In the genomic region with DNA sequence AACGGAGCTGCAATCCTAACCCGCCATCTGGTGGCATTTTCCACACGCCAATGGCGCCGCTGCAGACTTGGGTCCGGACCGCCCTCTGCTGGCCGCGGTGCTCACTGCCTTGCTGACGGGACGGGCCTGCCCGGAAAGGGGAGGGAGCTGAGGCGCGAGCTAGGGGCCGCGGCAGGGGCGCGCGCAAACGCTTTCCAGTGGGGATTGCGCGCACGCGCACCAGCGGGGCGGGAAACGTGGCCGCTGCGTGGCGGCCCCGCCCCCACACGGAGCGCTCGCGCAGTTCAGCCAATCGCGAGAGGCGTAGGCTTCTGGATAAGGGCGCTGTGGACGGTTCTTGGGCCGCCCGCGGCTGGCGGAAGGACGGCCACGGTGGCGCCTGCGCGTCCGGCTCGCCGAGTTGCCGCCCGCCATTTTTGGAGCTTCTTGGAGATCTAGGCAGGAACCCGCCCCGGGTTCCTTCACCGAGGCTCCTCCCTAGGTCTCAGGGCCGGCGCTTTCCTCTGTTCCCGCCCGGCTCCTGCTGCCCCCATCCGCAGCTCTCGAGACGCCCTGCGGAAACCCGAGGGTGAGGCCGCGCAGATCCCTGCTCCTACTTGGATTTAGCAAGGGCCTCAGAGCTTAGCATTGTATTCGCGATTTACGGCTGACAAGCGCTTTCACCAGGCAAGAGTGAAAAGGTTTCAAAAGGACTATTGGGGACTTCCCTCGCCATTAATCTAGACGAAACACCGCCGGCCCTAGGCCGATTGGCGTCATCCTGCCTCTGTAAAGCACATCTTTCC, we compare ENCODE assay signal across 8 cellular contexts. TPM values are rescaled to one million over a fixed set of nuclear protein-coding genes. Genes with fewer than 3 reads are reported as not detected.
A peak's percentile ranks its signal among the peaks of the same experiment; 100 is the strongest.
DNase-seq lines count a peak whose midpoint lies in the region; TF ChIP-seq lines count a peak whose summit lies in the region.

A gene (minus strand): TSS at position 52 of the 785 bp plus-strand sequence. CDS start 121,480 bp downstream, outside the sequence.

- TF ChIP-seq CTCF in MM.1S (IDR thresholded peaks at IDR 0.05; ENCODE audit: low read length) (peak; percentile 88), foreskin fibroblast (IDR thresholded peaks at IDR 0.05; ENCODE audit: low read depth, low read length) (peak; percentile 90), neural progenitor cell (IDR thresholded peaks at IDR 0.05) (peak; percentile 93)

- H3K9ac ChIP-seq in MM.1S (ENCODE audit: low read length) (peak within 1 kb of the TSS; percentile 92), neural progenitor cell (peak within 1 kb of the TSS; percentile 81)

- peak; percentile 92 for DNase-seq in GF-D8 (lab: John Stamatoyannopoulos, UW)
- DNase-seq in HCEC 1CT, result peak; percentile 98
- DNase-seq in MM.1S, result peak; percentile 98
- DNase-seq in SIG-M5 (lab: John Stamatoyannopoulos, UW), result peak; percentile 95
- peak; percentile 99 for DNase-seq in activated gamma-delta T cell treated with Interleukin-2 at 50 U/mL for 16 hours
- peak; percentile 99 to 100 for DNase-seq in foreskin fibroblast
- peak; percentile 99 for DNase-seq in neural progenitor cell (ENCODE audit: low spot score)
- peak; percentile 94 for DNase-seq in stromal cell of bone marrow (ENCODE audit: low read depth)

- peaks cover 39% of the 10 kb centered on the region for H3K4me1 Mint-ChIP-seq in neural progenitor cell

- H3K4me3 Mint-ChIP-seq in neural progenitor cell, result peak within 1 kb of the TSS; percentile 94

- peak within 1 kb of the TSS; percentile 96 for H3K27ac ChIP-seq in MM.1S (ENCODE audit: low read length)
- peak within 1 kb of the TSS; percentile 99 for H3K27ac ChIP-seq in neural progenitor cell

- H3K9me2 ChIP-seq in MM.1S (replicated peaks; ENCODE audit: insufficient read depth, low read length), result no peaks in the 10 kb centered on the region

- H3K4me2 ChIP-seq in MM.1S (ENCODE audit: low read depth, low read length), result peak within 1 kb of the TSS; percentile 82
- peak within 1 kb of the TSS; percentile 82 for H3K4me2 ChIP-seq in neural progenitor cell

- H3K9me3 ChIP-seq in MM.1S (replicated peaks; ENCODE audit: insufficient read depth, low read length) (no peaks in the 10 kb centered on the region), neural progenitor cell (ENCODE audit: low read depth) (no peaks in the 10 kb centered on the region)

- H3K27me3 Mint-ChIP-seq in neural progenitor cell (ENCODE audit: insufficient read depth, low read depth), result peaks cover 7% of the 10 kb centered on the region

- H3K27me3 ChIP-seq in MM.1S (replicated peaks; ENCODE audit: insufficient read depth, low read length), result no peaks in the 10 kb centered on the region
- no peaks in the 10 kb centered on the region for H3K27me3 ChIP-seq in neural progenitor cell

- H4K20me1 ChIP-seq in MM.1S (ENCODE audit: insufficient read depth, low read length), result no peaks in the 10 kb centered on the region
- no peaks in the 10 kb centered on the region for H4K20me1 ChIP-seq in neural progenitor cell (ENCODE audit: low read depth)

- H3K27ac Mint-ChIP-seq in neural progenitor cell, result peak within 1 kb of the TSS; percentile 99

- H3F3A ChIP-seq in MM.1S (ENCODE audit: insufficient read depth, low read length) (peaks cover 14% of the 10 kb centered on the region), neural progenitor cell (ENCODE audit: low read depth) (peaks cover 38% of the 10 kb centered on the region)

- H3K4me1 ChIP-seq in MM.1S (ENCODE audit: low read length) (peaks cover 13% of the 10 kb centered on the region), neural progenitor cell (peaks cover 40% of the 10 kb centered on the region)

- H3K79me2 ChIP-seq in MM.1S (ENCODE audit: low read length), result peaks cover 40% of the 10 kb centered on the region
- H3K79me2 ChIP-seq in neural progenitor cell (ENCODE audit: low read depth), result peaks cover 49% of the 10 kb centered on the region

- H3K9me3 Mint-ChIP-seq in neural progenitor cell, result peaks cover 4% of the 10 kb centered on the region

- H3K36me3 ChIP-seq in MM.1S (replicated peaks; ENCODE audit: insufficient read depth, low read length) (no peaks in the 10 kb centered on the region), neural progenitor cell (no peaks in the 10 kb centered on the region)

- peak within 1 kb of the TSS; percentile 88 for H3K4me3 ChIP-seq in MM.1S (ENCODE audit: low read length)
- peak within 1 kb of the TSS; percentile 77 to 79 for H3K4me3 ChIP-seq in foreskin fibroblast (ENCODE audit: low read depth in 1 of 2, low read length in 2 of 2)
- H3K4me3 ChIP-seq in neural progenitor cell, result peak within 1 kb of the TSS; percentile 77

- H2AFZ ChIP-seq in MM.1S (ENCODE audit: low read length) (peak within 1 kb of the TSS; percentile 79), neural progenitor cell (replicated peaks) (peak within 1 kb of the TSS; percentile 78)

- peaks cover 12% of the 10 kb centered on the region for H3K36me3 Mint-ChIP-seq in neural progenitor cell

RNA-seq across cellular contexts. Expression of the gene that starts here (rescaled TPM):
- 23.8 and 38.3 TPM in 2 replicates for total RNA-seq in neural progenitor cell (ENCODE audit: low replicate concordance)

Comparison
In these comparisons a context has a peak if more than half of its experiments do, and no peak if none do; other contexts are left out.
1. Peak in every context shown above with its lines: DNase-seq, H3K4me3 ChIP-seq and H3K27ac ChIP-seq.